ENCODE assay signal across 8 cellular contexts in the genomic region with DNA sequence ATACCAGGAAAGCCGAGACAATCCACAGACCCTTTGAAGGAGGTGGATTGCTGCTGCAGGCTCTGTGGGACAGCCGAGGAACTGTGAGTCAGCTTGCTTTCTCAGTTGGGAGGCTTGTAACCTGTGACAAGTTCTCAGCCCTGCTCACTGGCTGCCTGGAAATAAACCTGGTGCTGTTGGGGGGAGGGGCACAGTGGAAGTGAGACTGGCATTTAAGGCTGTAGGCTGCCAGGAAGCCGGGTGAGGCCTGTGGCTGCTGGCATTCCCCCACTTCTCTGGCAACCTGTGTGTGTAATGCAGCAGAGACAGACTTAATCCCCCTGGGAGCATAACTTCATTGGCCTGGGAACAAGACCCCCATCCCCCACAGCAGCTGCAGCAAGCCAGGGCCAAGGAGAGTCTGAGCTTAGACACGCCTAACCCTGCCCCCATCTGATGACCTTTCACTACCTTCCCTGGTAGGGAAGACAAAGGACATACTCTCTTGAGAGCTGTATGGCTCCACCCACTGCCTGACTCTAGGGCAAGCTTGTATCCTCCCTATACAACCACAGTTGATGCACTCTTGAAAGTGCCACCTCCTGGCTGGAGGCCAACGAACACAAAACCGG.
A peak's percentile ranks its signal among the peaks of the same experiment; 100 is the strongest.
DNase-seq lines count a peak whose midpoint lies in the region; ATAC-seq lines count a peak whose summit lies in the region.

No MANE protein-coding gene starts in this region.

- H3K36me3 Mint-ChIP-seq in stimulated activated memory B cell treated with anti-CD40 and anti-IgM and Interleukin-4, amounts not matched to agents 10 μg/mL and 1 μg/mL and 100 μg/mL, for 72 hours, result peaks cover 28% of the 10 kb centered on the region

- H3K27me3 Mint-ChIP-seq in stimulated activated memory B cell treated with anti-CD40 and anti-IgM and Interleukin-4, amounts not matched to agents 10 μg/mL and 1 μg/mL and 100 μg/mL, for 72 hours, result no peaks in the 10 kb centered on the region

- peaks cover 15% of the 10 kb centered on the region for H3K4me1 Mint-ChIP-seq in stimulated activated memory B cell treated with anti-CD40 and anti-IgM and Interleukin-4, amounts not matched to agents 10 μg/mL and 1 μg/mL and 100 μg/mL, for 72 hours

- peak overlapping the region; percentile 73 for H3K27ac Mint-ChIP-seq in stimulated activated memory B cell treated with anti-CD40 and anti-IgM and Interleukin-4, amounts not matched to agents 10 μg/mL and 1 μg/mL and 100 μg/mL, for 72 hours

- DNase-seq in Right ventricle myocardium superior (no peak), Right ventricle myocardium inferior (ENCODE audit: missing footprints) (no peak), amniotic epithelial cell (ENCODE audit: low read depth) (peak; percentile 55), DMS153 treated with DMSO at 0.1 percent for 48 hours (lab: John Stamatoyannopoulos, UW; ENCODE audit: unreplicated experiment) (no peak), anterior cingulate cortex (lab: John Stamatoyannopoulos, UW) (no peak)
- DNase-seq in activated CD8-positive, alpha-beta memory T cell treated with anti-CD3 and anti-CD28 coated beads for 24 hours, result no peak

- H3K4me3 Mint-ChIP-seq in stimulated activated memory B cell treated with anti-CD40 and anti-IgM and Interleukin-4, amounts not matched to agents 10 μg/mL and 1 μg/mL and 100 μg/mL, for 72 hours, result no peak overlapping the region

- H3K9me3 Mint-ChIP-seq in stimulated activated memory B cell treated with anti-CD40 and anti-IgM and Interleukin-4, amounts not matched to agents 10 μg/mL and 1 μg/mL and 100 μg/mL, for 72 hours, result peaks cover 15% of the 10 kb centered on the region

- ATAC-seq in Right ventricle myocardium superior (ENCODE audit: poor library complexity), result peak; percentile 36
- ATAC-seq in Right ventricle myocardium inferior, result no peak
- ATAC-seq in HG03432 (IDR thresholded peaks at IDR 0.05; ENCODE audit: unreplicated experiment), result peak; percentile 96
- peak; percentile 98 for ATAC-seq in stimulated activated memory B cell treated with anti-CD40 and anti-IgM and Interleukin-4, amounts not matched to agents 10 μg/mL and 1 μg/mL and 100 μg/mL, for 72 hours

- intact Hi-C loops in Right ventricle myocardium superior (cut with DNase I) (no loop called here), Right ventricle myocardium inferior (cut with DNase I) (no loop called here)
